In the genomic region with DNA sequence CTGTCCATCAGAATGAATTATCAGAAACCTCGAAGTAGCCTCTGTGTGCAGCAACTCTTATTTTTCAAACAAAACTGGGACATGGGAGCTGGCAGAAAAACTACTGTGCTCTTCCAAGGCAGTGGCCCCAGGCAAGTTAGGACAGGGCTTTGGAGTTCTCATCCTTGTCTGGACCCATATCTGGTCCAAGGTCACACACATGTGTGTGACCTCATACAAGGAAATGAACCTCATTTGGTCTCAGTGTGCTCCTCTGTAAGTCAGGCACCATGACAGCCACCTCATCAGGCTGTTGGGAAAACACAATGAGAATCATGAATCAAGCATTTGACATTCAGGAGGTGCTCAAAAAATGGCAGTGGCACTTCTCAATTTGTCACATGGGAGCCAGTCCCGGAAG, we compare ENCODE assay signal across 17 cellular contexts.
"Had no signal": no experiment of that assay in that cellular context is flagged by ENCODE, and none has a peak within 500 bp of the region (broad histone marks: within the 10 kb centered on the region; RNA-seq: fewer than 3 reads in every experiment).

No MANE protein-coding gene starts in this region.

- FAIRE-seq: frontal cortex, TTC549 had no signal

- ATAC-seq: activated CD4-positive, alpha-beta T cell treated with anti-CD3 and anti-CD28 coated beads for 36 hours; activated naive CD4-positive, alpha-beta T cell treated with anti-CD3 and anti-CD28 coated beads, Interleukin-2, amount 50 U/mL, for 72 hours; naive thymus-derived CD8-positive, alpha-beta T cell; stimulated activated naive CD8-positive, alpha-beta T cell treated with anti-CD3 and anti-CD28 coated beads, Interleukin-15, amount 100 ng/mL, for 72 hours had no signal

- H3K27ac ChIP-seq: coronary artery, lower lobe of right lung, SK-N-MC, suprapubic skin, upper lobe of left lung had no signal

- H3K9me3 ChIP-seq: lower lobe of right lung, suprapubic skin, upper lobe of left lung had no signal

- H3K4me1 ChIP-seq: lower lobe of right lung had no signal

- H3K36me3 ChIP-seq: lower lobe of right lung, suprapubic skin, upper lobe of left lung had no signal

- DNase-seq: activated CD4-positive, alpha-beta T cell treated with anti-CD3 and anti-CD28 coated beads for 36 hours; activated CD4-positive, alpha-beta T cell treated with anti-CD3 and anti-CD28 coated beads, Interleukin-2, amount 50 U/mL, for 48 hours; activated gamma-delta T cell treated with Interleukin-2 at 50 U/mL for 16 hours; central memory CD4-positive, alpha-beta T cell; immature natural killer cell; lower lobe of right lung; naive thymus-derived CD8-positive, alpha-beta T cell; retina; stimulated activated CD4-positive, alpha-beta T cell treated with anti-CD3 and anti-CD28 coated beads, Interleukin-2, amount 100 ng/mL, for 24 hours; stimulated activated naive CD8-positive, alpha-beta T cell treated with anti-CD3 and anti-CD28 coated beads, Interleukin-15, amount 100 ng/mL, for 72 hours; upper lobe of left lung had no signal

- H3K27me3 ChIP-seq: suprapubic skin, upper lobe of left lung had no signal

- H3K4me3 ChIP-seq: coronary artery, lower lobe of right lung, SK-N-MC, suprapubic skin, upper lobe of left lung had no signal
